ENCODE assay signal across 1 cellular context in the genomic region with DNA sequence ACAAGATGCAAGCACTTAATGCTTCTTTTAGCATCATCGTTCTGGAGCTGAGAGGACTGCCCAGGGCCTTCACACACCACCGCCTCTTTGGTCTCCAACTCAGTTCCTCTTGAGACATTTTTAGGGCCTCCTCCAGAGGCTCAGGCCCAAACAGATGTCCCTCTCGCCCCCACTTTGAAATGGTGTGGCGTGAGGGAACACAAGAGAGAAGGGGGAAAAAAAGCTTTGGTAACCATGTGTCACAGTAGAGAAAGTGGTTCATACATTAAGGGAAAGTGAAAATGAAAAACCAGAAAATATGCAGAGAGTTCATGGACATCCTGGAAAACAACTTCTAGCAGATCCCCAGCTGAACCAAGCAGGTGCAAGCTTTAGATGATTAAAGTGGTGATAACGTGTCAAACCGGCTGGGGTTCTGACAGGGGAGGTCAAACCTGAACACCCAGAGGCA.
TF ChIP-seq lines count a peak whose summit lies in the region.

No MANE protein-coding gene starts in this region.

TF ChIP-seq in IMR-90, 13 proteins besides CTCF, POLR2A, EP300 and RAD21:
- TF ChIP-seq MAZ (IDR thresholded peaks at IDR 0.05; ENCODE audit: borderline replicate concordance, low read depth, low read length) (no peak), NFE2L2 (IDR thresholded peaks at IDR 0.05; ENCODE audit: low read depth, low read length) (no peak), MAFK (IDR thresholded peaks at IDR 0.05; ENCODE audit: low read depth, low read length) (no peak), CHD1 (IDR thresholded peaks at IDR 0.05; ENCODE audit: low read depth, low read length) (no peak), RCOR1 (IDR thresholded peaks at IDR 0.05; ENCODE audit: insufficient replicate concordance, low read length) (no peak)
TF ChIP-seq in IMR-90: peak in this region for 0.
